Comparison of ENCODE assay signal across 18 cellular contexts in genomic region chr2:218233543-218233942, GRCh38. TPM values are rescaled to one million over a fixed set of nuclear protein-coding genes. Genes with fewer than 3 reads are reported as not detected.
DNase-seq lines count a peak whose midpoint lies in the region; ATAC-seq and TF ChIP-seq lines count a peak whose summit lies in the region.
"Had no signal": no experiment of that assay in that cellular context is flagged by ENCODE, and none has a peak within 500 bp of the region (broad histone marks: within the 10 kb centered on the region; RNA-seq: fewer than 3 reads in every experiment).

No MANE protein-coding gene starts in this region.

- DNase-seq in activated naive CD4-positive, alpha-beta T cell treated with anti-CD3 and anti-CD28 coated beads, Interleukin-2, amount 50 U/mL, for 72 hours (ENCODE audit: low spot score in 2 of 2) = no peak
- DNase-seq in activated naive CD4-positive, alpha-beta T cell treated with anti-CD3 and anti-CD28 coated beads, Interleukin-2, amount 50 U/mL, for 16 hours = no peak
- no peak for DNase-seq in activated CD4-positive, alpha-beta memory T cell treated with anti-CD3 and anti-CD28 coated beads, Interleukin-2, amount 10 ng/mL, durations not matched to agents 7 days and 5 days
- no peak for DNase-seq in immature natural killer cell
- DNase-seq in type B pancreatic cell (ENCODE audit: extremely low spot score, unreplicated experiment) = no peak
- DNase-seq: foreskin keratinocyte; KG1; left colon; mesenchymal stem cell; MM.1S; NCI-H1436; NCI-H82; SK-N-SH; stimulated activated CD4-positive, alpha-beta T cell treated with anti-CD3 and anti-CD28 coated beads, Interleukin-2, amount 100 ng/mL, for 24 hours had no signal

- peaks cover 46% of the 10 kb centered on the region for H3K4me1 Mint-ChIP-seq in activated CD4-positive, alpha-beta memory T cell treated with anti-CD3 and anti-CD28 coated beads, Interleukin-2, amount 10 ng/mL, durations not matched to agents 7 days and 5 days
- H3K4me1 Mint-ChIP-seq in immature natural killer cell = peaks cover 48 to 65% of the 10 kb centered on the region in 2 donors
- no peaks in the 10 kb centered on the region for H3K4me1 Mint-ChIP-seq in type B pancreatic cell (ENCODE audit: unreplicated experiment)
- H3K4me1 Mint-ChIP-seq: brain had no signal

- H3K27ac Mint-ChIP-seq in activated naive CD4-positive, alpha-beta T cell treated with anti-CD3 and anti-CD28 coated beads, Interleukin-2, amount 50 U/mL, for 72 hours = peak overlapping the region; percentile 58 to 86
- H3K27ac Mint-ChIP-seq in activated CD4-positive, alpha-beta memory T cell treated with anti-CD3 and anti-CD28 coated beads, Interleukin-2, amount 10 ng/mL, durations not matched to agents 7 days and 5 days = peak overlapping the region; percentile 29
- H3K27ac Mint-ChIP-seq in immature natural killer cell = peak overlapping the region; percentile 47 to 88 (median 74)
- no peak overlapping the region for H3K27ac Mint-ChIP-seq in type B pancreatic cell

- no peaks in the 10 kb centered on the region for H3K9me3 Mint-ChIP-seq in activated naive CD4-positive, alpha-beta T cell treated with anti-CD3 and anti-CD28 coated beads, Interleukin-2, amount 50 U/mL, for 72 hours
- H3K9me3 Mint-ChIP-seq in activated CD4-positive, alpha-beta memory T cell treated with anti-CD3 and anti-CD28 coated beads, Interleukin-2, amount 10 ng/mL, durations not matched to agents 7 days and 5 days = no peaks in the 10 kb centered on the region
- no peaks in the 10 kb centered on the region for H3K9me3 Mint-ChIP-seq in immature natural killer cell
- no peaks in the 10 kb centered on the region for H3K9me3 Mint-ChIP-seq in type B pancreatic cell

- TF ChIP-seq POLR2A in GM18505 (IDR thresholded peaks at IDR 0.05; ENCODE audit: borderline replicate concordance, extremely low read depth, insufficient read depth, insufficient read length) = no peak

- no peak for ATAC-seq in activated naive CD4-positive, alpha-beta T cell treated with anti-CD3 and anti-CD28 coated beads, Interleukin-2, amount 50 U/mL, for 72 hours
- ATAC-seq in GM18505 (IDR thresholded peaks at IDR 0.05; ENCODE audit: unreplicated experiment) (no peak), GM18858 (IDR thresholded peaks at IDR 0.05; ENCODE audit: unreplicated experiment) (no peak)
- ATAC-seq: esophagus mucosa, foreskin keratinocyte, left colon had no signal

- H3K4me3 Mint-ChIP-seq in activated CD4-positive, alpha-beta memory T cell treated with anti-CD3 and anti-CD28 coated beads, Interleukin-2, amount 10 ng/mL, durations not matched to agents 7 days and 5 days = no peak overlapping the region
- peak overlapping the region in 1 of 5 donors; percentile 17 for H3K4me3 Mint-ChIP-seq in immature natural killer cell
- H3K4me3 Mint-ChIP-seq in type B pancreatic cell = no peak overlapping the region
- H3K4me3 Mint-ChIP-seq: brain had no signal

- no peak for TF ChIP-seq CTCF in type B pancreatic cell (conservative IDR thresholded peaks at IDR 0.05)

- CTCF ChIA-PET in activated CD4-positive, alpha-beta memory T cell treated with anti-CD3 and anti-CD28 coated beads, Interleukin-2, amount 10 ng/mL, durations not matched to agents 7 days and 5 days (lab: Charles Lee) = interaction anchor here (1.2 to 2.6 kb wide), 4 partner anchors 9 to 24 kb away, joined by 3 to 9 read pairs (median 4); no protein-coding TSS in a partner anchor

- H3K36me3 Mint-ChIP-seq in activated naive CD4-positive, alpha-beta T cell treated with anti-CD3 and anti-CD28 coated beads, Interleukin-2, amount 50 U/mL, for 72 hours = peaks cover 30 to 65% of the 10 kb centered on the region in 2 donors
- peaks cover 87% of the 10 kb centered on the region for H3K36me3 Mint-ChIP-seq in activated CD4-positive, alpha-beta memory T cell treated with anti-CD3 and anti-CD28 coated beads, Interleukin-2, amount 10 ng/mL, durations not matched to agents 7 days and 5 days (ENCODE audit: low read depth)
- peaks cover 26 to 64% (median 29%) of the 10 kb centered on the region in 3 donors for H3K36me3 Mint-ChIP-seq in immature natural killer cell
- H3K36me3 Mint-ChIP-seq in type B pancreatic cell = peaks cover 39% of the 10 kb centered on the region

- H3K27me3 Mint-ChIP-seq in activated CD4-positive, alpha-beta memory T cell treated with anti-CD3 and anti-CD28 coated beads, Interleukin-2, amount 10 ng/mL, durations not matched to agents 7 days and 5 days = no peaks in the 10 kb centered on the region
- H3K27me3 Mint-ChIP-seq in immature natural killer cell (ENCODE audit: low read depth in 3 of 3) (peaks cover 9 to 26% (median 19%) of the 10 kb centered on the region in 3 donors), type B pancreatic cell (no peaks in the 10 kb centered on the region)
- H3K27me3 Mint-ChIP-seq: brain had no signal

- POLR2A ChIA-PET in activated CD4-positive, alpha-beta memory T cell treated with anti-CD3 and anti-CD28 coated beads, Interleukin-2, amount 10 ng/mL, durations not matched to agents 7 days and 5 days (lab: Charles Lee) = interaction anchor here (0.9 to 11.0 kb wide), 5 partner anchors 8 to 15 kb away, joined by 3 to 260 read pairs (median 5); partner anchors contain the start of gene ARPC2

RNA-seq across cellular contexts. Expression of gene ARPC2, which starts 16.6 kb away (rescaled TPM):
- total RNA-seq in activated naive CD4-positive, alpha-beta T cell treated with anti-CD3 and anti-CD28 coated beads, Interleukin-2, amount 50 U/mL, for 72 hours = 100 to 1,000 TPM; 567 to 656 TPM
- total RNA-seq in activated CD4-positive, alpha-beta memory T cell treated with anti-CD3 and anti-CD28 coated beads, Interleukin-2, amount 10 ng/mL, durations not matched to agents 7 days and 5 days = 100 to 1,000 TPM; 765 to 778 TPM
- 1,000 to 10,000 TPM; 1,394 to 2,060 (median 1,454) TPM for polyA plus RNA-seq in immature natural killer cell
- 211 and 384 TPM in 2 replicates for total RNA-seq in type B pancreatic cell (ENCODE audit: low replicate concordance)

RNA-seq across cellular contexts. Expression of gene GPBAR1, which starts 27.3 kb away (rescaled TPM):
- total RNA-seq in activated naive CD4-positive, alpha-beta T cell treated with anti-CD3 and anti-CD28 coated beads, Interleukin-2, amount 50 U/mL, for 72 hours = under 1 TPM; 0.46 to 0.88 TPM
- total RNA-seq in activated CD4-positive, alpha-beta memory T cell treated with anti-CD3 and anti-CD28 coated beads, Interleukin-2, amount 10 ng/mL, durations not matched to agents 7 days and 5 days = under 1 TPM; 0.68 to 0.75 TPM
- polyA plus RNA-seq in immature natural killer cell = 1 to 10 TPM in 1 of 3 donors, under 1 TPM in 2; 0.19 to 2.9 (median 0.22) TPM
- 2.1 and 5.7 TPM in 2 replicates for total RNA-seq in type B pancreatic cell (ENCODE audit: low replicate concordance)
- total RNA-seq: esophagus mucosa had no signal

RNA-seq across cellular contexts. Expression of gene AAMP, which starts 36.4 kb away (rescaled TPM):
- total RNA-seq in activated naive CD4-positive, alpha-beta T cell treated with anti-CD3 and anti-CD28 coated beads, Interleukin-2, amount 50 U/mL, for 72 hours = 10 to 100 TPM; 67.7 to 68.4 TPM
- 10 to 100 TPM; 44.2 to 46.8 TPM for total RNA-seq in activated CD4-positive, alpha-beta memory T cell treated with anti-CD3 and anti-CD28 coated beads, Interleukin-2, amount 10 ng/mL, durations not matched to agents 7 days and 5 days
- 100 to 1,000 TPM in 2 of 3 donors, 10 to 100 TPM in 1; 71.8 to 158 (median 101) TPM for polyA plus RNA-seq in immature natural killer cell
- 82.2 and 97.8 TPM in 2 replicates for total RNA-seq in type B pancreatic cell (ENCODE audit: low replicate concordance)

RNA-seq across cellular contexts. Expression of gene PNKD, which starts 36.8 kb away (rescaled TPM):
- 10 to 100 TPM; 25.1 to 30.4 TPM for total RNA-seq in activated naive CD4-positive, alpha-beta T cell treated with anti-CD3 and anti-CD28 coated beads, Interleukin-2, amount 50 U/mL, for 72 hours
- 10 to 100 TPM; 30.1 to 31.8 TPM for total RNA-seq in activated CD4-positive, alpha-beta memory T cell treated with anti-CD3 and anti-CD28 coated beads, Interleukin-2, amount 10 ng/mL, durations not matched to agents 7 days and 5 days
- polyA plus RNA-seq in immature natural killer cell = 100 to 1,000 TPM in 1 of 3 donors, 10 to 100 TPM in 2; 96.3 to 145 (median 98.9) TPM
- total RNA-seq in type B pancreatic cell (ENCODE audit: low replicate concordance) = 58.4 and 66.4 TPM in 2 replicates

RNA-seq across cellular contexts. Expression of gene TMBIM1, which starts 58.8 kb away (rescaled TPM):
- total RNA-seq in activated naive CD4-positive, alpha-beta T cell treated with anti-CD3 and anti-CD28 coated beads, Interleukin-2, amount 50 U/mL, for 72 hours = 10 to 100 TPM; 46.1 to 47.5 TPM
- 100 to 1,000 TPM; 105 to 107 TPM for total RNA-seq in activated CD4-positive, alpha-beta memory T cell treated with anti-CD3 and anti-CD28 coated beads, Interleukin-2, amount 10 ng/mL, durations not matched to agents 7 days and 5 days
- polyA plus RNA-seq in immature natural killer cell = 100 to 1,000 TPM; 119 to 268 (median 155) TPM
- 94.5 and 303 TPM in 2 replicates for total RNA-seq in type B pancreatic cell (ENCODE audit: low replicate concordance)
